In the genomic region with DNA sequence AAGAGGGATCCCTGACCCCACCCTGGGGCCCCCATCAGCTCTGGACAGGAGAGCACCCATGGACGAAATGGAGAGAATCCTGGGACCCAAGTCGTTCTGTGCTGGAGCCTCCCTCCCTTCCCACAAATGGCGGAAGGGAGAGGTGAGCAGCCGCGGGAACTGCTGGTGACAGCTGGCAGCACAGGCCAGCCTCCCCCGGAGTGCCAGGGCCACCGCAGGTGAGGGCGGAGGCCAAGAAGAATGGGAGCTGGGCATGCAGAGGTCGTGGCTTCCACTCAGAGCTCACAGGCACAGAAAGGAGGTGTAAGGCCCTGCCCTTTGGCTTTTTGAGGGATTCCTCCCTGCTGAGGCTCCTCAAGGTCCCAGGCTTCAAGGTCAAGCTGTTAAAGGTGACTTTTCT, we compare ENCODE assay signal across 32 cellular contexts. TPM values are rescaled to one million over a fixed set of nuclear protein-coding genes. Genes with fewer than 3 reads are reported as not detected.
"Had no signal": no experiment of that assay in that cellular context is flagged by ENCODE, and none has a peak within 500 bp of the region (broad histone marks: within the 10 kb centered on the region; RNA-seq: fewer than 3 reads in every experiment).

No MANE protein-coding gene starts in this region.

- H3K36me3 ChIP-seq: adrenal gland, esophagus muscularis mucosa, gastrocnemius medialis, heart left ventricle had no signal

- ATAC-seq: activated naive CD8-positive, alpha-beta T cell treated with anti-CD3 and anti-CD28 coated beads, Interleukin-2, amount 50 U/mL, for 24 hours; activated T-helper 17 cell treated with anti-CD3 and anti-CD28 coated beads, Interleukin-2, amount 50 U/mL, for 72 hours; body of pancreas; effector memory CD8-positive, alpha-beta T cell; foreskin keratinocyte; gastrocnemius medialis; heart left ventricle; WTC11 had no signal

- H3K4me1 ChIP-seq: adrenal gland, foreskin keratinocyte had no signal

- H3K27ac ChIP-seq: adrenal gland, body of pancreas, esophagus muscularis mucosa, foreskin keratinocyte, gastrocnemius medialis, heart left ventricle had no signal

- DNase-seq: activated CD4-positive, alpha-beta memory T cell treated with anti-CD3 and anti-CD28 coated beads, Interleukin-2, amount 10 ng/mL, durations not matched to agents 7 days and 5 days; activated CD4-positive, alpha-beta T cell treated with anti-CD3 and anti-CD28 coated beads for 1 hour; activated CD4-positive, alpha-beta T cell treated with anti-CD3 and anti-CD28 coated beads for 4 hours; activated CD4-positive, alpha-beta T cell treated with anti-CD3 and anti-CD28 coated beads, Interleukin-2, amount 10 ng/mL, durations not matched to agents 7 days and 5 days; activated CD4-positive, alpha-beta T cell treated with anti-CD3 and anti-CD28 coated beads, Interleukin-2, amount 50 U/mL, for 4 hours; activated CD8-positive, alpha-beta memory T cell treated with anti-CD3 and anti-CD28 coated beads, Interleukin-2, amount 50 U/mL, for 48 hours; activated effector memory CD4-positive, alpha-beta T cell treated with Interleukin-2 at 50 U/mL for 16 hours; activated naive CD4-positive, alpha-beta T cell treated with anti-CD3 and anti-CD28 coated beads for 36 hours; activated naive CD8-positive, alpha-beta T cell treated with anti-CD3 and anti-CD28 coated beads for 36 hours; activated naive CD8-positive, alpha-beta T cell treated with anti-CD3 and anti-CD28 coated beads, Interleukin-2, amount 50 U/mL, for 24 hours; activated T-cell treated with anti-CD3 and anti-CD28 coated beads for 4 hours; activated T-cell treated with anti-CD3 and anti-CD28 coated beads, Interleukin-2, amount 50 U/mL, for 24 hours; adrenal gland; amygdala; aorta; body of pancreas; caudate nucleus; cortex of kidney; dermis blood vessel endothelial cell; effector CD4-positive, alpha-beta T cell; effector memory CD8-positive, alpha-beta T cell; erythroblast; foreskin keratinocyte; gastrocnemius medialis; glutamatergic neuron; T-helper 2 cell had no signal

- H3K9me3 ChIP-seq: adrenal gland, body of pancreas, esophagus muscularis mucosa, gastrocnemius medialis, heart left ventricle had no signal

- H3K4me3 ChIP-seq: adrenal gland, body of pancreas, esophagus muscularis mucosa, gastrocnemius medialis, heart left ventricle had no signal

- H3K27me3 ChIP-seq: adrenal gland, body of pancreas, gastrocnemius medialis, heart left ventricle had no signal

RNA-seq across cellular contexts. Expression of gene SLC1A7, which starts 24.6 kb away (rescaled TPM):
- total RNA-seq: activated CD4-positive, alpha-beta memory T cell treated with anti-CD3 and anti-CD28 coated beads, Interleukin-2, amount 10 ng/mL, durations not matched to agents 7 days and 5 days; activated CD4-positive, alpha-beta T cell treated with anti-CD3 and anti-CD28 coated beads, Interleukin-2, amount 10 ng/mL, durations not matched to agents 7 days and 5 days; activated naive CD4-positive, alpha-beta T cell treated with anti-CD3 and anti-CD28 coated beads for 36 hours; activated naive CD8-positive, alpha-beta T cell treated with anti-CD3 and anti-CD28 coated beads for 36 hours; activated T-helper 17 cell treated with anti-CD3 and anti-CD28 coated beads, Interleukin-2, amount 50 U/mL, for 72 hours; body of pancreas; chondrocyte; dermis blood vessel endothelial cell; foreskin keratinocyte; T-helper 1 cell treated with Interleukin-12 subunit alpha and Interleukin-12 subunit beta and Interleukin-4 antibody, amounts not matched to agents 30 ng/mL and 1 ng/mL, for 36 hours; WTC11 had no signal
- polyA plus RNA-seq: foreskin keratinocyte had no signal

RNA-seq across cellular contexts. Expression of gene PODN, which starts 55.8 kb away (rescaled TPM):
- total RNA-seq: activated CD4-positive, alpha-beta memory T cell treated with anti-CD3 and anti-CD28 coated beads, Interleukin-2, amount 10 ng/mL, durations not matched to agents 7 days and 5 days; activated CD4-positive, alpha-beta T cell treated with anti-CD3 and anti-CD28 coated beads, Interleukin-2, amount 10 ng/mL, durations not matched to agents 7 days and 5 days; activated naive CD4-positive, alpha-beta T cell treated with anti-CD3 and anti-CD28 coated beads for 36 hours; activated naive CD8-positive, alpha-beta T cell treated with anti-CD3 and anti-CD28 coated beads for 36 hours; activated T-helper 17 cell treated with anti-CD3 and anti-CD28 coated beads, Interleukin-2, amount 50 U/mL, for 72 hours; dermis blood vessel endothelial cell; foreskin keratinocyte; T-helper 1 cell treated with Interleukin-12 subunit alpha and Interleukin-12 subunit beta and Interleukin-4 antibody, amounts not matched to agents 30 ng/mL and 1 ng/mL, for 36 hours had no signal
- polyA plus RNA-seq: foreskin keratinocyte had no signal
